Comparison of ENCODE assay signal across 19 cellular contexts in the genomic region with DNA sequence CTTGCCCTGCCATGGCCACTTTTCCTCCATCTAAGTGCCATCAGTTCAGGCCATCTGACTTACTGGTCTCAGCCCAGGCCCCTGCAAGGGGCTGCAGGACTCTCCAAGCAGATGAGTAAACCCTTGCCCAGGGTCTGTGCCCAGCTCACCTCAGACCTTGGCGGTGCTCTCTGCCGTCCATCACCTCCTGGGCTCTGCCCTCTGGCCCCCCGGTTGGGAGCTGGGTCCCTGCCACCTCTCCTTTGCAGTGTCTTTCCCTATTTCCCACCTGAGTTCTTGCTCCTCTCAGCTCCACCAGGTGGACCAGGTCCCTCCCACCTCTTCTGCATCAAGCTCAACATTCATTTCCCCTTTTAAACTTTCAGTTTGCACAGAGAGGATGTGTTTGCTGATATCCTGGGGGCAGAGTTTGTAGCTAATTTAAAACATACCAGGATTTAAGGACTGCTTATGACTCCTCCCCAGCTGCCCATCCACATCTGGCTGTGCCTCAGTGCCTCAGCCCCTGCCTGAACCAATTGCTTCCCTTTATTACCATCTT.
"Had no signal": no experiment of that assay in that cellular context is flagged by ENCODE, and none has a peak within 500 bp of the region (broad histone marks: within the 10 kb centered on the region; RNA-seq: fewer than 3 reads in every experiment).

No MANE protein-coding gene starts in this region.

- H3K36me3 ChIP-seq: cardiac muscle cell, transverse colon had no signal

- H3K4me1 ChIP-seq: transverse colon had no signal

- ATAC-seq: T-cell had no signal

- H3K4me2 ChIP-seq: hepatocyte had no signal

- H3K9me3 Mint-ChIP-seq: activated CD4-positive, alpha-beta memory T cell treated with anti-CD3 and anti-CD28 coated beads for 36 hours; activated naive CD8-positive, alpha-beta T cell treated with anti-CD3 and anti-CD28 coated beads, Interleukin-2, amount 10 ng/mL, durations not matched to agents 7 days and 5 days; stimulated activated naive CD8-positive, alpha-beta T cell treated with anti-CD3 and anti-CD28 coated beads, Interleukin-15, Interleukin-2, amounts not matched to agents 100 ng/mL and 50 ng/mL, for 24 hours; T-cell had no signal

- H3K36me3 Mint-ChIP-seq: activated CD4-positive, alpha-beta memory T cell treated with anti-CD3 and anti-CD28 coated beads for 36 hours; activated naive CD8-positive, alpha-beta T cell treated with anti-CD3 and anti-CD28 coated beads, Interleukin-2, amount 10 ng/mL, durations not matched to agents 7 days and 5 days; T-cell had no signal

- H2AFZ ChIP-seq: hepatocyte had no signal

- H3K27me3 ChIP-seq: cardiac muscle cell, hepatocyte had no signal

- H3K79me2 ChIP-seq: hepatocyte had no signal

- H3K27ac Mint-ChIP-seq: activated B cell treated with CpG ODN at 0.5 μM for 24 hours; activated CD4-positive, alpha-beta memory T cell treated with anti-CD3 and anti-CD28 coated beads for 36 hours; activated naive CD8-positive, alpha-beta T cell treated with anti-CD3 and anti-CD28 coated beads, Interleukin-2, amount 10 ng/mL, durations not matched to agents 7 days and 5 days; stimulated activated naive CD8-positive, alpha-beta T cell treated with anti-CD3 and anti-CD28 coated beads, Interleukin-15, Interleukin-2, amounts not matched to agents 100 ng/mL and 50 ng/mL, for 24 hours; T-cell had no signal

- H3K27ac ChIP-seq: cardiac muscle cell, hepatocyte, transverse colon had no signal

- H3K4me3 ChIP-seq: cardiac muscle cell, hepatocyte, lung, transverse colon had no signal

- FAIRE-seq: islet of Langerhans had no signal

- DNase-seq: activated B cell treated with CpG ODN at 0.5 μM for 24 hours; activated CD4-positive, alpha-beta memory T cell treated with anti-CD3 and anti-CD28 coated beads for 36 hours; activated CD4-positive, alpha-beta T cell treated with anti-CD3 and anti-CD28 coated beads for 4 hours; activated naive CD4-positive, alpha-beta T cell treated with Interleukin-2 at 50 U/mL for 16 hours; activated naive CD8-positive, alpha-beta T cell treated with anti-CD3 and anti-CD28 coated beads, Interleukin-2, amount 10 ng/mL, durations not matched to agents 7 days and 5 days; activated T-cell treated with anti-CD3 and anti-CD28 coated beads for 4 hours; amygdala; dermis blood vessel endothelial cell; effector memory CD4-positive, alpha-beta T cell; retina; stimulated activated CD4-positive, alpha-beta T cell treated with anti-CD3 and anti-CD28 coated beads, Interleukin-12 subunit alpha, Interleukin-12 subunit beta, amount 100 ng/mL, for 4 hours; stimulated activated CD4-positive, alpha-beta T cell treated with anti-CD3 and anti-CD28 coated beads, Interleukin-2, amount 100 ng/mL, for 24 hours; T-cell; transverse colon had no signal

- H3K4me3 Mint-ChIP-seq: activated B cell treated with CpG ODN at 0.5 μM for 24 hours; activated CD4-positive, alpha-beta memory T cell treated with anti-CD3 and anti-CD28 coated beads for 36 hours; activated naive CD8-positive, alpha-beta T cell treated with anti-CD3 and anti-CD28 coated beads, Interleukin-2, amount 10 ng/mL, durations not matched to agents 7 days and 5 days; stimulated activated naive CD8-positive, alpha-beta T cell treated with anti-CD3 and anti-CD28 coated beads, Interleukin-15, Interleukin-2, amounts not matched to agents 100 ng/mL and 50 ng/mL, for 24 hours; T-cell had no signal

- H3K4me1 Mint-ChIP-seq: activated naive CD8-positive, alpha-beta T cell treated with anti-CD3 and anti-CD28 coated beads, Interleukin-2, amount 10 ng/mL, durations not matched to agents 7 days and 5 days; T-cell had no signal

- H3K9me3 ChIP-seq: transverse colon had no signal
